11 cellular contexts compared by ENCODE assay signal in the genomic region with DNA sequence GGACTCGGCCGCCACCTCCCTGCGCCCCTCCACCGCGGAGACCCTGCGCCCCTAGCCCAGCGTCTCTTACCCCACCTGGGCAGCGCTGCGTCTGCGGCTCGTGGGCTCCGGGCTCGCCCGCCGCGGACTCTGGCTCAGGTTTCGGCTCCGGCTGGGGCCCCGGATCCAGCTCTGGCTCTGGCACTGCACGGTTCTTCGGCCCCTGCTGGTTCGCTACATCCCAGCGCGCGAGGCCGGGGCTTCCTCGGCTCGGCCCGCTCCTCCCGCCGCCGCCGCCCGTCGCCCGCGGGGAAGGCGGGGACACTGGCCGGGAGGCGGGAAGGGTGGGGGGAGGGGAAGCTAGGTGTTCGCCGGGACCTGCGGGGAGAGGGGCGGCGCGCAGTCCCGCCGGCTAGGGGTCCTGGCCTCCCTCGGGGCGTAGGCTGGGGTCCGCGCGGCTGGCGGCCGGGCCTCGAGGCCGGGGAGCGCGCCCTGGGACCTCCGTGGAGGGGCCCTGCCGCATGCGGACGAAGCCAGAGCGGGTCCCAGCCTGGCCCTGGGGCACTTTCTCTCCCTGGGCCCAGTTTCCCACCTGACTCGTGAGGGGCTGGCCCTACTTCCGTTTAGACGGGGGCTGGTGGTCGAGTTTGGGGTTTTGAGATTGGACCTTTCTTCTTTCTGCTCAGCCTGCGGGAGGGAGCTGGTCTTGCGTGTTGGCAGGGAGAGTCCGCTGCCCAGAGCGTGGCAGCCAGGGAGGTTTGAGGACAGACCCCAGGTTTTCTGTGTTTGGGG. TPM values are rescaled to one million over a fixed set of nuclear protein-coding genes. Genes with fewer than 3 reads are reported as not detected.
A peak's percentile ranks its signal among the peaks of the same experiment; 100 is the strongest.
DNase-seq lines count a peak whose midpoint lies in the region; ATAC-seq and TF ChIP-seq lines count a peak whose summit lies in the region.
"Had no signal": no experiment of that assay in that cellular context is flagged by ENCODE, and none has a peak within 500 bp of the region (broad histone marks: within the 10 kb centered on the region; RNA-seq: fewer than 3 reads in every experiment).

No MANE protein-coding gene starts in this region.

- CTCF ChIA-PET in activated CD4-positive, alpha-beta T cell treated with anti-CD3 and anti-CD28 coated beads, Interleukin-2, amount 10 ng/mL, durations not matched to agents 7 days and 5 days (lab: Charles Lee) = interaction anchor here (0.6 kb wide), 1 partner anchor 9 kb away, joined by 3 read pairs; no protein-coding TSS in a partner anchor

- TF ChIP-seq CTCF in ascending aorta (IDR thresholded peaks at IDR 0.05) (no peak), left lung (IDR thresholded peaks at IDR 0.05) (no peak), testis (IDR thresholded peaks at IDR 0.05) (no peak)

- H3K9me3 Mint-ChIP-seq in activated CD4-positive, alpha-beta T cell treated with anti-CD3 and anti-CD28 coated beads, Interleukin-2, amount 10 ng/mL, durations not matched to agents 24 days and 14 days = no peaks in the 10 kb centered on the region
- no peaks in the 10 kb centered on the region for H3K9me3 Mint-ChIP-seq in activated CD4-positive, alpha-beta T cell treated with anti-CD3 and anti-CD28 coated beads, Interleukin-2, amount 10 ng/mL, durations not matched to agents 7 days and 5 days

- POLR2A ChIA-PET in activated CD4-positive, alpha-beta T cell treated with anti-CD3 and anti-CD28 coated beads, Interleukin-2, amount 10 ng/mL, durations not matched to agents 7 days and 5 days (lab: Charles Lee) = no interaction called here

- no peaks in the 10 kb centered on the region for H3K36me3 ChIP-seq in ascending aorta
- no peaks in the 10 kb centered on the region for H3K36me3 ChIP-seq in left lung
- no peaks in the 10 kb centered on the region for H3K36me3 ChIP-seq in testis (ENCODE audit: low read depth, missing control alignments)
- H3K36me3 ChIP-seq: upper lobe of left lung had no signal

- no peak overlapping the region for H3K4me3 Mint-ChIP-seq in activated CD4-positive, alpha-beta T cell treated with anti-CD3 and anti-CD28 coated beads, Interleukin-2, amount 10 ng/mL, durations not matched to agents 24 days and 14 days
- no peak overlapping the region for H3K4me3 Mint-ChIP-seq in activated CD4-positive, alpha-beta T cell treated with anti-CD3 and anti-CD28 coated beads, Interleukin-2, amount 10 ng/mL, durations not matched to agents 7 days and 5 days

- peaks cover 7 to 8% of the 10 kb centered on the region in 2 donors for H3K4me1 ChIP-seq in ascending aorta
- H3K4me1 ChIP-seq in left lung = peaks cover 6 to 15% of the 10 kb centered on the region in 2 donors
- H3K4me1 ChIP-seq in testis = peaks cover 6% of the 10 kb centered on the region

- no peak for TF ChIP-seq POLR2A in testis (IDR thresholded peaks at IDR 0.05)

- peak overlapping the region; percentile 12 for H3K27ac Mint-ChIP-seq in activated CD4-positive, alpha-beta T cell treated with anti-CD3 and anti-CD28 coated beads, Interleukin-2, amount 10 ng/mL, durations not matched to agents 24 days and 14 days
- no peak overlapping the region for H3K27ac Mint-ChIP-seq in activated CD4-positive, alpha-beta T cell treated with anti-CD3 and anti-CD28 coated beads, Interleukin-2, amount 10 ng/mL, durations not matched to agents 7 days and 5 days

- DNase-seq in activated CD4-positive, alpha-beta T cell treated with anti-CD3 and anti-CD28 coated beads, Interleukin-2, amount 10 ng/mL, durations not matched to agents 24 days and 14 days = no peak
- DNase-seq in activated CD4-positive, alpha-beta T cell treated with anti-CD3 and anti-CD28 coated beads, Interleukin-2, amount 10 ng/mL, durations not matched to agents 7 days and 5 days = no peak
- peak in 1 of 2 donors; percentile 62 for DNase-seq in ascending aorta (ENCODE audit: low spot score in 2 of 2)
- no peak for DNase-seq in left lung
- no peak for DNase-seq in testis
- no peak for DNase-seq in activated CD4-positive, CD25-positive, alpha-beta regulatory T cell treated with anti-CD3 and anti-CD28 coated beads, Interleukin-2, amount 50 U/mL, for 72 hours
- DNase-seq: C1 segment of cervical spinal cord, Kasumi-1 had no signal

- ATAC-seq in left lung (peak; percentile 15), HG02798 (IDR thresholded peaks at IDR 0.05; ENCODE audit: poor library complexity, unreplicated experiment) (no peak), HG03039 (IDR thresholded peaks at IDR 0.05; ENCODE audit: unreplicated experiment) (no peak)

- peaks cover 86% of the 10 kb centered on the region for H3K27me3 Mint-ChIP-seq in activated CD4-positive, alpha-beta T cell treated with anti-CD3 and anti-CD28 coated beads, Interleukin-2, amount 10 ng/mL, durations not matched to agents 24 days and 14 days
- H3K27me3 Mint-ChIP-seq in activated CD4-positive, alpha-beta T cell treated with anti-CD3 and anti-CD28 coated beads, Interleukin-2, amount 10 ng/mL, durations not matched to agents 7 days and 5 days = peaks cover 86% of the 10 kb centered on the region

- intact Hi-C loops in activated CD4-positive, alpha-beta T cell treated with anti-CD3 and anti-CD28 coated beads, Interleukin-2, amount 10 ng/mL, durations not matched to agents 24 days and 14 days (cut with micrococcal nuclease) = loop anchor here (1.0 to 5.0 kb wide), 2 partner anchors 9 to 153 kb away; no protein-coding TSS in a partner anchor
- intact Hi-C loops in ascending aorta (cut with DNase I) = no loop called here
- intact Hi-C loops in left lung (cut with DNase I) = no loop called here
- intact Hi-C loops in testis (cut with DNase I; ENCODE audit: low total_unique reads) = no loop called here

- H3K27ac ChIP-seq in ascending aorta (no peak overlapping the region), left lung (no peak overlapping the region), testis (no peak overlapping the region)
- H3K27ac ChIP-seq: upper lobe of left lung had no signal

- H3K4me1 Mint-ChIP-seq in activated CD4-positive, alpha-beta T cell treated with anti-CD3 and anti-CD28 coated beads, Interleukin-2, amount 10 ng/mL, durations not matched to agents 24 days and 14 days = peaks cover 2% of the 10 kb centered on the region
- H3K4me1 Mint-ChIP-seq in activated CD4-positive, alpha-beta T cell treated with anti-CD3 and anti-CD28 coated beads, Interleukin-2, amount 10 ng/mL, durations not matched to agents 7 days and 5 days = peaks cover 4% of the 10 kb centered on the region

- H3K9me3 ChIP-seq in ascending aorta = no peaks in the 10 kb centered on the region
- H3K9me3 ChIP-seq in left lung = no peaks in the 10 kb centered on the region
- no peaks in the 10 kb centered on the region for H3K9me3 ChIP-seq in testis
- H3K9me3 ChIP-seq: upper lobe of left lung had no signal

- H3K27me3 ChIP-seq in ascending aorta = peaks cover 29% of the 10 kb centered on the region
- peaks cover 86 to 99% of the 10 kb centered on the region in 2 donors for H3K27me3 ChIP-seq in left lung
- no peaks in the 10 kb centered on the region for H3K27me3 ChIP-seq in testis

- H3K36me3 Mint-ChIP-seq in activated CD4-positive, alpha-beta T cell treated with anti-CD3 and anti-CD28 coated beads, Interleukin-2, amount 10 ng/mL, durations not matched to agents 24 days and 14 days (ENCODE audit: low read depth) = no peaks in the 10 kb centered on the region
- peaks cover 2% of the 10 kb centered on the region for H3K36me3 Mint-ChIP-seq in activated CD4-positive, alpha-beta T cell treated with anti-CD3 and anti-CD28 coated beads, Interleukin-2, amount 10 ng/mL, durations not matched to agents 7 days and 5 days (ENCODE audit: low read depth)

- H3K4me3 ChIP-seq in ascending aorta (peak overlapping the region; percentile 34 to 52), left lung (no peak overlapping the region), testis (peak overlapping the region; percentile 16 to 41)

- WGBS in testis, 2 donors = 4 to 5% methylated on average over 48 to 57 of the region's 72 CpGs

RNA-seq across cellular contexts. Expression of a gene that starts 5.7 kb away (rescaled TPM):
- 0.61 and 0.78 TPM in 2 replicates for total RNA-seq in activated CD4-positive, alpha-beta T cell treated with anti-CD3 and anti-CD28 coated beads, Interleukin-2, amount 10 ng/mL, durations not matched to agents 24 days and 14 days
- not detected for total RNA-seq in activated CD4-positive, alpha-beta T cell treated with anti-CD3 and anti-CD28 coated beads, Interleukin-2, amount 10 ng/mL, durations not matched to agents 7 days and 5 days
- total RNA-seq in ascending aorta (23.8 TPM), left lung (under 1 TPM; 0.18 to 0.38 TPM), testis (1 to 10 TPM; 3.0 to 4.1 TPM)
- polyA plus RNA-seq in testis (ENCODE audit: insufficient read depth, low read depth, low replicate concordance) = 3.6 TPM

Comparison
In these comparisons a context has a peak if more than half of its experiments do, and no peak if none do; other contexts are left out.
1. H3K4me3 ChIP-seq: peak in ascending aorta (2 of 2) and testis (2 of 2); none in left lung (0 of 2).